Comparison of ENCODE assay signal across 1 cellular context in genomic region chr7:111931016-111931517, GRCh38.
TF ChIP-seq lines count a peak whose summit lies in the region.

No MANE protein-coding gene starts in this region.

TF ChIP-seq in HepG2, 621 proteins besides CTCF, POLR2A, EP300 and RAD21 (continued from another document and continues in another):
- TF ChIP-seq THAP9 (CRISPR knock-in tag; IDR thresholded peaks at IDR 0.05; ENCODE audit: borderline replicate concordance) (no peak), MXD3 (CRISPR knock-in tag; IDR thresholded peaks at IDR 0.05) (no peak), MIER3 (CRISPR knock-in tag; IDR thresholded peaks at IDR 0.05; ENCODE audit: borderline replicate concordance) (0 out of 2 replicates have a peak, but pooled peaks have one; percentile 22), ZNF362 (CRISPR knock-in tag; IDR thresholded peaks at IDR 0.05; ENCODE audit: borderline replicate concordance) (no peak), NR2F1 (CRISPR knock-in tag; IDR thresholded peaks at IDR 0.05) (peak; percentile 59 to 77; a peak in 3 of 4 replicates), ZBTB8A (CRISPR knock-in tag; IDR thresholded peaks at IDR 0.05; ENCODE audit: borderline replicate concordance, low read depth) (no peak), GATAD2A (CRISPR knock-in tag; IDR thresholded peaks at IDR 0.05) (peak; percentile 81), ZNF326 (CRISPR knock-in tag; IDR thresholded peaks at IDR 0.05; ENCODE audit: borderline replicate concordance) (no peak), ZNF770 (CRISPR knock-in tag; IDR thresholded peaks at IDR 0.05) (no peak), AGO1 (IDR thresholded peaks at IDR 0.05; ENCODE audit: low read depth, low read length, poor library complexity, severe bottlenecking) (no peak), AKNA (CRISPR knock-in tag; IDR thresholded peaks at IDR 0.05; ENCODE audit: borderline replicate concordance) (no peak), ZNF10 (CRISPR knock-in tag; IDR thresholded peaks at IDR 0.05; ENCODE audit: borderline replicate concordance, low read depth) (no peak), TSC22D2 (CRISPR knock-in tag; IDR thresholded peaks at IDR 0.05; ENCODE audit: borderline replicate concordance) (0 out of 2 replicates have a peak, but pooled peaks have one; percentile 39), UBTF (CRISPR knock-in tag; IDR thresholded peaks at IDR 0.05) (0 out of 2 replicates have a peak, but pooled peaks have one; percentile 37), HIC2 (CRISPR knock-in tag; IDR thresholded peaks at IDR 0.05; ENCODE audit: low read depth) (no peak), ZMAT5 (CRISPR knock-in tag; IDR thresholded peaks at IDR 0.05; ENCODE audit: borderline replicate concordance, low read depth) (no peak), WIZ (CRISPR knock-in tag; IDR thresholded peaks at IDR 0.05) (no peak), ESRRA (CRISPR knock-in tag; IDR thresholded peaks at IDR 0.05; ENCODE audit: low read depth) (no peak), MAZ (IDR thresholded peaks at IDR 0.05; ENCODE audit: borderline replicate concordance, low read depth, low read length) (no peak), MAZ (CRISPR knock-in tag; IDR thresholded peaks at IDR 0.05; ENCODE audit: low read depth) (no peak), GABPB1 (CRISPR knock-in tag; IDR thresholded peaks at IDR 0.05) (no peak), JUNB (CRISPR knock-in tag; IDR thresholded peaks at IDR 0.05; ENCODE audit: borderline replicate concordance) (peak; percentile 87; the same call in 1 of the 2 replicates), SOX5 (CRISPR knock-in tag; IDR thresholded peaks at IDR 0.05; ENCODE audit: borderline replicate concordance) (peak; percentile 91), RXRA (CRISPR knock-in tag; IDR thresholded peaks at IDR 0.05) (peak; percentile 77; the same call in 1 of the 2 replicates), NR3C1 (CRISPR knock-in tag; IDR thresholded peaks at IDR 0.05) (no peak), NR0B2 (CRISPR knock-in tag; IDR thresholded peaks at IDR 0.05) (no peak), NCOA2 (CRISPR knock-in tag; IDR thresholded peaks at IDR 0.05) (peak; percentile 29; the same call in 1 of the 2 replicates), NR1H2 (CRISPR knock-in tag; IDR thresholded peaks at IDR 0.05; ENCODE audit: borderline replicate concordance, low read depth) (no peak), POLR2AphosphoS2 (IDR thresholded peaks at IDR 0.05; ENCODE audit: low read depth, low read length) (no peak), ZNF121 (CRISPR knock-in tag; IDR thresholded peaks at IDR 0.05) (peak; percentile 26; the same call in 1 of the 2 replicates), SCMH1 (CRISPR knock-in tag; IDR thresholded peaks at IDR 0.05; ENCODE audit: borderline replicate concordance) (no peak), EED (CRISPR knock-in tag; IDR thresholded peaks at IDR 0.05) (no peak), ZNF24 (IDR thresholded peaks at IDR 0.05) (no peak), AHDC1 (CRISPR knock-in tag; IDR thresholded peaks at IDR 0.05; ENCODE audit: borderline replicate concordance) (peak; percentile 61; the same call in 1 of the 2 replicates)
